In genomic region chr3:186413615-186414415, GRCh38 we compare ENCODE assay signal across 8 cellular contexts. TPM values are rescaled to one million over a fixed set of nuclear protein-coding genes. Genes with fewer than 3 reads are reported as not detected.
DNase-seq lines count a peak whose midpoint lies in the region; ATAC-seq, FAIRE-seq and TF ChIP-seq lines count a peak whose summit lies in the region.

No MANE protein-coding gene starts in this region.

- no peak overlapping the region for H3K9ac ChIP-seq in astrocyte (ENCODE audit: low read length)

- no peak overlapping the region for H3K27ac ChIP-seq in astrocyte (ENCODE audit: low read depth, low read length)

- intact Hi-C loops in sciatic nerve (cut with DNase I) = no loop called here

- H3K36me3 ChIP-seq in astrocyte (ENCODE audit: insufficient read depth, low read length) = no peaks in the 10 kb centered on the region

- peak overlapping the region; percentile 7 for H3K4me3 ChIP-seq in HFF-Myc (replicated peaks; ENCODE audit: low read depth, low read length)
- peak overlapping the region; percentile 26 for H3K4me3 ChIP-seq in astrocyte (ENCODE audit: insufficient read depth, low read depth, low read length)
- peak overlapping the region; percentile 51 for H3K4me3 ChIP-seq in iPS-18c (ENCODE audit: insufficient read depth, low read depth, low read length)

- ATAC-seq in sciatic nerve = peak; percentile 67

- no peaks in the 10 kb centered on the region for H3K27me3 ChIP-seq in astrocyte (ENCODE audit: insufficient read depth, low read length)

- no peaks in the 10 kb centered on the region for H3K79me2 ChIP-seq in astrocyte (ENCODE audit: insufficient read depth, low read length)

- no peak for FAIRE-seq in astrocyte (lab: Jason Lieb, UNC)

- H3K4me1 ChIP-seq in astrocyte (ENCODE audit: insufficient read depth, low read length) = peaks cover 29% of the 10 kb centered on the region

- TF ChIP-seq CTCF in HFF-Myc (IDR thresholded peaks at IDR 0.05; ENCODE audit: low read depth, low read length, missing control alignments) = no peak
- no peak for TF ChIP-seq CTCF in astrocyte (IDR thresholded peaks at IDR 0.05; ENCODE audit: insufficient read depth, low read depth, low read length)

- no peaks in the 10 kb centered on the region for H3K9me3 ChIP-seq in astrocyte (ENCODE audit: insufficient read depth, low read depth, low read length)
- H3K9me3 ChIP-seq in iPS-18c (ENCODE audit: control insufficient read depth, insufficient read depth, low read length) = no peaks in the 10 kb centered on the region

- no peaks in the 10 kb centered on the region for H4K20me1 ChIP-seq in astrocyte (ENCODE audit: insufficient read depth, low read length)

- DNase-seq in ELF-1 (ENCODE audit: low read depth, low spot score) = peak; percentile 40
- no peak for DNase-seq in HFF-Myc (ENCODE audit: extremely low read depth, low read depth)
- peak; percentile 98 for DNase-seq in NCI-H345 treated with DMSO at 0.1 percent for 48 hours (lab: John Stamatoyannopoulos, UW; ENCODE audit: unreplicated experiment)
- no peak for DNase-seq in astrocyte (ENCODE audit: low read depth)
- no peak for DNase-seq in sciatic nerve (ENCODE audit: low spot score)
- DNase-seq in effector CD4-positive, alpha-beta T cell = no peak
- DNase-seq in OCI-M1 (lab: John Stamatoyannopoulos, UW) = no peak

- H3K4me2 ChIP-seq in astrocyte (ENCODE audit: low read length) = peak overlapping the region; percentile 77

- peaks cover 37% of the 10 kb centered on the region for H3K4me1 Mint-ChIP-seq in astrocyte (ENCODE audit: low read depth, unreplicated experiment)

- peak overlapping the region; percentile 60 for H2AFZ ChIP-seq in astrocyte (ENCODE audit: low read depth, low read length)

- H3K27me3 Mint-ChIP-seq in astrocyte (ENCODE audit: low read depth, unreplicated experiment) = peaks cover 19% of the 10 kb centered on the region

- peak overlapping the region; percentile 70 for H3K27ac Mint-ChIP-seq in astrocyte (ENCODE audit: unreplicated experiment)

- peak overlapping the region; percentile 79 for H3K4me3 Mint-ChIP-seq in astrocyte (ENCODE audit: unreplicated experiment)

- H3K9me3 Mint-ChIP-seq in astrocyte (ENCODE audit: unreplicated experiment) = peaks cover 16% of the 10 kb centered on the region

- H3K36me3 Mint-ChIP-seq in astrocyte (ENCODE audit: low read depth, unreplicated experiment) = no peaks in the 10 kb centered on the region

RNA-seq across cellular contexts. Expression of gene DGKG, which starts 51.8 kb away (rescaled TPM):
- total RNA-seq in astrocyte (0.36 and 0.64 TPM in 2 replicates), sciatic nerve (2.1 TPM)

Comparison
In these comparisons a context has a peak if more than half of its experiments do, and no peak if none do; other contexts are left out.
1. DNase-seq: peak in ELF-1 (single experiment) and NCI-H345 treated with DMSO at 0.1 percent for 48 hours (single experiment); none in HFF-Myc (single experiment), astrocyte (single experiment), sciatic nerve (single experiment), effector CD4-positive, alpha-beta T cell (single experiment) and OCI-M1 (single experiment).
2. Peak in every context shown above with its lines, with median percentiles within 50 percentile points of each other: H3K4me3 ChIP-seq.